9 cellular contexts compared by ENCODE assay signal in the genomic region with DNA sequence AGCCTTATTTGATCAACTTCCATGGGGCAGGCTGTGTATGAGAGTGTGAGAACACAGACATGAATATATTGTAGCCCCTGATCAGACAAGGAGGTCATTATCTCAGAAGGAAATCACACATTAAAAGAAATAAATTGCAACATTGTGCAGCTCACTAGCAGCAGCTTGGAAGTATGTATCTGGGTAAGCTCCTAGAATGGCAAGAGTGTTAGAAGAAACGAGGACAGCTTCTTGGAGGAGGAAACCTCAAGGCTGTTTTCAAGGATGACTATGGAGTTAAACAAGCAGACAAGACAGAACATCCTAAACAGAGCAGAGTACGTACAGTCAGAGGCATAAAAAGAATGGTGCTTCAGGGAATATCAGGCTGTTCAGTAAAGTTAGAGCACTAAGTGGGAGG.
"Had no signal": no experiment of that assay in that cellular context is flagged by ENCODE, and none has a peak within 500 bp of the region (broad histone marks: within the 10 kb centered on the region; RNA-seq: fewer than 3 reads in every experiment).

No MANE protein-coding gene starts in this region.

- H3K27ac ChIP-seq: GM23248 had no signal

- H3K9me3 ChIP-seq: HAP-1 had no signal

- H2AFZ ChIP-seq: GM23248, GM23338 had no signal

- H3K9ac ChIP-seq: GM23248 had no signal

- H3K4me3 ChIP-seq: GM23248, GM23338, HAP-1 had no signal

- H3K4me2 ChIP-seq: GM23338 had no signal

- H3K4me1 ChIP-seq: HAP-1 had no signal

- H3K4me3 Mint-ChIP-seq: GM23338, H9 had no signal

- FAIRE-seq: H1 had no signal

- H3K27ac Mint-ChIP-seq: GM23338, H9 had no signal

- DNase-seq: GM23248, GOT3, H7, H9, HCEC 1CT had no signal

- H3K9me3 Mint-ChIP-seq: GM23338, H9 had no signal

- ATAC-seq: GM23338, HCT116 had no signal

- H3K36me3 ChIP-seq: HAP-1 had no signal
